In the genomic region with DNA sequence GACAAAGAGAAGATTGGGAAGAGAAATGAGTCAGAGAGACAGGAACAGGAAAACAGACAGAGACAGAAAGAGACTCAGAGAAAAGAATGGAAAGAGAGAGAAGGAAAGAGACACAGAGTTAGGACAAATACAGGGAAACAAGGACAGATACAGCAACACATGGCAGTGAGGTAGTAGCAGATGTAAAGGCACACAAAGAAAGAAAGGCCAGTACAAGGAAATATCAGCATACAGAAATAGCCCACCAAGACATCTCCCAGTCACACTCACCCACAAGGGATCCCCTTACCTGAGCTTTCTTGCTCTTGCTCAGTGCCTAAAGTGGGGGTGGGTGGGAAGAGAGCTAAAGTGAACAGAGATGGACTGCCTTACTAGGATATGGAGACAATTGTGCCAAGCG, we compare ENCODE assay signal across 17 cellular contexts.
"Had no signal": no experiment of that assay in that cellular context is flagged by ENCODE, and none has a peak within 500 bp of the region (broad histone marks: within the 10 kb centered on the region; RNA-seq: fewer than 3 reads in every experiment).

No MANE protein-coding gene starts in this region.

- H3K27me3 ChIP-seq: body of pancreas, foreskin keratinocyte, sigmoid colon had no signal

- H3K9me3 ChIP-seq: body of pancreas, mucosa of descending colon, sigmoid colon had no signal

- H3K4me3 Mint-ChIP-seq: activated CD4-positive, alpha-beta T cell treated with anti-CD3 and anti-CD28 coated beads, Interleukin-2, amount 10 ng/mL, durations not matched to agents 7 days and 5 days; activated naive CD8-positive, alpha-beta T cell; endodermal cell had no signal

- H3K4me3 ChIP-seq: body of pancreas, mucosa of descending colon, sigmoid colon, SK-N-MC had no signal

- H3K4me1 Mint-ChIP-seq: endodermal cell had no signal

- ATAC-seq: body of pancreas, foreskin keratinocyte, left cardiac atrium, mucosa of descending colon had no signal

- H3K27ac Mint-ChIP-seq: activated CD4-positive, alpha-beta T cell treated with anti-CD3 and anti-CD28 coated beads, Interleukin-2, amount 10 ng/mL, durations not matched to agents 7 days and 5 days; endodermal cell had no signal

- H3K27me3 Mint-ChIP-seq: activated CD4-positive, alpha-beta T cell treated with anti-CD3 and anti-CD28 coated beads, Interleukin-2, amount 10 ng/mL, durations not matched to agents 7 days and 5 days; activated naive CD8-positive, alpha-beta T cell had no signal

- H3K4me1 ChIP-seq: foreskin keratinocyte had no signal

- H3K9me3 Mint-ChIP-seq: activated CD4-positive, alpha-beta T cell treated with anti-CD3 and anti-CD28 coated beads, Interleukin-2, amount 10 ng/mL, durations not matched to agents 7 days and 5 days had no signal

- DNase-seq: activated CD4-positive, alpha-beta T cell treated with anti-CD3 and anti-CD28 coated beads, Interleukin-2, amount 10 ng/mL, durations not matched to agents 7 days and 5 days; activated CD4-positive, CD25-positive, alpha-beta regulatory T cell; amygdala; body of pancreas; caudate nucleus; endodermal cell; foreskin keratinocyte; hippocampal formation; left cardiac atrium; mesenchymal stem cell; naive B cell; sigmoid colon; stimulated activated CD4-positive, alpha-beta T cell treated with anti-CD3 and anti-CD28 coated beads, Interleukin-4, amount 100 ng/mL, for 4 hours; stimulated activated naive CD4-positive, alpha-beta T cell had no signal

- H3K27ac ChIP-seq: body of pancreas, foreskin keratinocyte, sigmoid colon, SK-N-MC had no signal
